In the genomic region with DNA sequence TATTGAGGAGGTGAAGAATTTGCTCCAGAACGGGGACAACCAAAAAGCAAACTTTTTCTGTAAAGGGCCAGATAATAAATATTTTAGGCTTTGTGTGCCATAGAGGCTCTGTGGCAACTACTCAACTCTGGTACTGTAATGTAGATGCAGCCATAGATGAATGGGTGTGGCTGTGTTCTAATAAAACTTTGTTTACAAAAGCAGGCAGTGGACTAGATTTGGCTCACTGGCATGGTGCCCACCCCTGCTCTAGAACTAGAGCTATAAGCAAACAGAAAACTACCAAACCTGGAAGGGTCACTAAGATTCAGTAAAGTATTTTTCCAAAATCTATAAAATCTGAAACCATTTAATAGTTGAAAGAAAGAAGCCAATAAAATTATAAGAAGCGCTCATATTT, we compare ENCODE assay signal across 20 cellular contexts.
"Had no signal": no experiment of that assay in that cellular context is flagged by ENCODE, and none has a peak within 500 bp of the region (broad histone marks: within the 10 kb centered on the region; RNA-seq: fewer than 3 reads in every experiment).

No MANE protein-coding gene starts in this region.

- ATAC-seq: activated CD8-positive, alpha-beta memory T cell treated with anti-CD3 and anti-CD28 coated beads, Interleukin-2, amount 10 ng/mL, durations not matched to agents 7 days and 5 days; activated T-helper 17 cell treated with anti-CD3 and anti-CD28 coated beads, Interleukin-2, amount 50 U/mL, for 72 hours; gastrocnemius medialis; left lung; psoas muscle; right cardiac atrium had no signal

- H3K9me3 Mint-ChIP-seq: activated B cell treated with CpG ODN at 0.5 μM for 24 hours; activated CD4-positive, alpha-beta memory T cell treated with anti-CD3 and anti-CD28 coated beads, Interleukin-2, amount 10 ng/mL, durations not matched to agents 7 days and 5 days; activated naive CD8-positive, alpha-beta T cell treated with anti-CD3 and anti-CD28 coated beads for 36 hours; activated T-helper 17 cell treated with anti-CD3 and anti-CD28 coated beads, Interleukin-2, amount 50 U/mL, for 72 hours; naive B cell; neural crest cell; stimulated activated naive CD8-positive, alpha-beta T cell treated with anti-CD3 and anti-CD28 coated beads, Interleukin-15, Interleukin-2, amounts not matched to agents 100 ng/mL and 50 ng/mL, for 24 hours had no signal

- H3K36me3 Mint-ChIP-seq: activated CD8-positive, alpha-beta memory T cell treated with anti-CD3 and anti-CD28 coated beads, Interleukin-2, amount 10 ng/mL, durations not matched to agents 7 days and 5 days; activated naive CD8-positive, alpha-beta T cell treated with anti-CD3 and anti-CD28 coated beads for 36 hours; naive B cell had no signal

- H3K27me3 Mint-ChIP-seq: activated B cell treated with CpG ODN at 0.5 μM for 24 hours; activated CD8-positive, alpha-beta memory T cell treated with anti-CD3 and anti-CD28 coated beads, Interleukin-2, amount 10 ng/mL, durations not matched to agents 7 days and 5 days; activated naive CD8-positive, alpha-beta T cell treated with anti-CD3 and anti-CD28 coated beads for 36 hours; activated T-helper 17 cell treated with anti-CD3 and anti-CD28 coated beads, Interleukin-2, amount 50 U/mL, for 72 hours; naive B cell; stimulated activated naive CD8-positive, alpha-beta T cell treated with anti-CD3 and anti-CD28 coated beads, Interleukin-15, Interleukin-2, amounts not matched to agents 100 ng/mL and 50 ng/mL, for 24 hours had no signal

- H3K4me3 ChIP-seq: gastrocnemius medialis, left lung, psoas muscle, suprapubic skin, vagina had no signal

- FAIRE-seq: keratinocyte had no signal

- H3K4me1 ChIP-seq: gastrocnemius medialis, left lung, psoas muscle, suprapubic skin, vagina had no signal

- H3K4me3 Mint-ChIP-seq: activated B cell treated with CpG ODN at 0.5 μM for 24 hours; activated CD4-positive, alpha-beta memory T cell treated with anti-CD3 and anti-CD28 coated beads, Interleukin-2, amount 10 ng/mL, durations not matched to agents 7 days and 5 days; activated CD8-positive, alpha-beta memory T cell treated with anti-CD3 and anti-CD28 coated beads, Interleukin-2, amount 10 ng/mL, durations not matched to agents 7 days and 5 days; activated naive CD8-positive, alpha-beta T cell treated with anti-CD3 and anti-CD28 coated beads for 36 hours; activated T-helper 17 cell treated with anti-CD3 and anti-CD28 coated beads, Interleukin-2, amount 50 U/mL, for 72 hours; naive B cell; neural crest cell; stimulated activated naive CD8-positive, alpha-beta T cell treated with anti-CD3 and anti-CD28 coated beads, Interleukin-15, Interleukin-2, amounts not matched to agents 100 ng/mL and 50 ng/mL, for 24 hours had no signal

- DNase-seq: activated B cell treated with CpG ODN at 0.5 μM for 24 hours; activated CD4-positive, alpha-beta memory T cell treated with anti-CD3 and anti-CD28 coated beads, Interleukin-2, amount 10 ng/mL, durations not matched to agents 7 days and 5 days; activated CD4-positive, alpha-beta T cell treated with anti-CD3 and anti-CD28 coated beads for 48 hours; activated CD8-positive, alpha-beta memory T cell treated with anti-CD3 and anti-CD28 coated beads, Interleukin-2, amount 10 ng/mL, durations not matched to agents 7 days and 5 days; activated naive CD4-positive, alpha-beta T cell; activated naive CD8-positive, alpha-beta T cell treated with anti-CD3 and anti-CD28 coated beads for 36 hours; amniotic stem cell; gastrocnemius medialis; head of caudate nucleus; left lung; naive B cell; psoas muscle; right cardiac atrium; trophoblast cell had no signal

- H3K9me3 ChIP-seq: gastrocnemius medialis, left lung, psoas muscle, suprapubic skin, vagina had no signal

- H3K36me3 ChIP-seq: gastrocnemius medialis, left lung, suprapubic skin, vagina had no signal

- H3K4me1 Mint-ChIP-seq: activated B cell treated with CpG ODN at 0.5 μM for 24 hours; activated CD4-positive, alpha-beta memory T cell treated with anti-CD3 and anti-CD28 coated beads, Interleukin-2, amount 10 ng/mL, durations not matched to agents 7 days and 5 days; activated CD8-positive, alpha-beta memory T cell treated with anti-CD3 and anti-CD28 coated beads, Interleukin-2, amount 10 ng/mL, durations not matched to agents 7 days and 5 days; activated naive CD8-positive, alpha-beta T cell treated with anti-CD3 and anti-CD28 coated beads for 36 hours; activated T-helper 17 cell treated with anti-CD3 and anti-CD28 coated beads, Interleukin-2, amount 50 U/mL, for 72 hours; naive B cell had no signal

- H3K27ac Mint-ChIP-seq: activated B cell treated with CpG ODN at 0.5 μM for 24 hours; activated CD4-positive, alpha-beta memory T cell treated with anti-CD3 and anti-CD28 coated beads, Interleukin-2, amount 10 ng/mL, durations not matched to agents 7 days and 5 days; activated CD8-positive, alpha-beta memory T cell treated with anti-CD3 and anti-CD28 coated beads, Interleukin-2, amount 10 ng/mL, durations not matched to agents 7 days and 5 days; activated naive CD8-positive, alpha-beta T cell treated with anti-CD3 and anti-CD28 coated beads for 36 hours; activated T-helper 17 cell treated with anti-CD3 and anti-CD28 coated beads, Interleukin-2, amount 50 U/mL, for 72 hours; naive B cell; stimulated activated naive CD8-positive, alpha-beta T cell treated with anti-CD3 and anti-CD28 coated beads, Interleukin-15, Interleukin-2, amounts not matched to agents 100 ng/mL and 50 ng/mL, for 24 hours had no signal

- H3K27me3 ChIP-seq: gastrocnemius medialis, left lung, suprapubic skin, vagina had no signal

- H3K27ac ChIP-seq: gastrocnemius medialis, left lung, psoas muscle, suprapubic skin, vagina had no signal
